In genomic region chr20:32820000-32820697, GRCh38 we compare ENCODE assay signal across 8 cellular contexts. TPM values are rescaled to one million over a fixed set of nuclear protein-coding genes. Genes with fewer than 3 reads are reported as not detected.
DNase-seq lines count a peak whose midpoint lies in the region; ATAC-seq and TF ChIP-seq lines count a peak whose summit lies in the region.

No MANE protein-coding gene starts in this region.

- H3K9me2 ChIP-seq in Karpas-422 (replicated peaks; ENCODE audit: insufficient read depth, low read length) = no peaks in the 10 kb centered on the region

- H3K4me2 ChIP-seq in Karpas-422 (ENCODE audit: low read depth, low read length, poor library complexity, severe bottlenecking) = peak overlapping the region; percentile 98

- H3K9ac ChIP-seq in Karpas-422 (ENCODE audit: low read length) = peak overlapping the region; percentile 90

- in situ Hi-C loops in astrocyte of the cerebellum (cut with HindIII; ENCODE audit: low sequenced_read_pairs) = no loop called here

- H3K4me3 ChIP-seq in Karpas-422 (ENCODE audit: low read length) (peak overlapping the region; percentile 96), astrocyte of the cerebellum (ENCODE audit: low read depth, low read length) (peak overlapping the region; percentile 90)

- H3K4me1 ChIP-seq in Karpas-422 (ENCODE audit: low read length) = peaks cover 18% of the 10 kb centered on the region

- no peaks in the 10 kb centered on the region; the same call in 1 of the 2 replicates for H3K36me3 ChIP-seq in Karpas-422 (ENCODE audit: insufficient read depth, low read length)

- peak overlapping the region; percentile 5; the same call in 1 of the 2 replicates for H3K27ac ChIP-seq in Karpas-422 (ENCODE audit: low read length)

- H3K9me3 ChIP-seq in Karpas-422 (ENCODE audit: low read length) = no peaks in the 10 kb centered on the region

- no peaks in the 10 kb centered on the region for H3K27me3 ChIP-seq in Karpas-422 (ENCODE audit: low read length)

- peak; percentile 94 for DNase-seq in Karpas-422
- peak; percentile 70 for DNase-seq in SW480 (ENCODE audit: low spot score)
- DNase-seq in astrocyte of the cerebellum (ENCODE audit: low read depth) = no peak
- peak; percentile 86 for DNase-seq in iPS-NIHi7 (ENCODE audit: extremely low spot score)
- DNase-seq in stimulated activated CD4-positive, alpha-beta T cell treated with anti-CD3 and anti-CD28 coated beads, Interleukin-12 subunit alpha, Interleukin-12 subunit beta, amount 100 ng/mL, for 4 hours = peak; percentile 87
- DNase-seq in middle frontal gyrus (ENCODE audit: extremely low spot score, low spot score) = no peak

- H4K20me1 ChIP-seq in Karpas-422 (ENCODE audit: insufficient read depth, low read depth, low read length) = peaks cover 49% of the 10 kb centered on the region

- peak; percentile 51 for ATAC-seq in GM21825 (IDR thresholded peaks at IDR 0.05; ENCODE audit: unreplicated experiment)

- H3K79me2 ChIP-seq in Karpas-422 (ENCODE audit: low read length) = peaks cover 52% of the 10 kb centered on the region

- H2AFZ ChIP-seq in Karpas-422 (ENCODE audit: low read length) = no peak overlapping the region; the same call in 1 of the 2 replicates

- TF ChIP-seq CTCF in GM12873 (IDR thresholded peaks at IDR 0.05; ENCODE audit: insufficient read depth, low read depth, low read length, missing control alignments) (peak; percentile 23), astrocyte of the cerebellum (IDR thresholded peaks at IDR 0.05; ENCODE audit: low read depth, low read length, missing control alignments) (no peak)

RNA-seq across cellular contexts. Expression of gene MAPRE1, which starts 0.4 kb away (rescaled TPM):
- 57.3 and 94.8 TPM in 2 replicates for total RNA-seq in Karpas-422 (2014; rRNA removed; shearing (Covaris generic); ENCODE audit: low replicate concordance)

RNA-seq across cellular contexts. Expression of gene EFCAB8, which starts 38.6 kb away (rescaled TPM):
- 0.25 and 1.2 TPM in 2 replicates for total RNA-seq in Karpas-422 (2014; rRNA removed; shearing (Covaris generic); ENCODE audit: low replicate concordance)

RNA-seq across cellular contexts. Expression of gene DNMT3B, which starts 58.0 kb away (rescaled TPM):
- 0.63 and 1.0 TPM in 2 replicates for total RNA-seq in Karpas-422 (2014; rRNA removed; shearing (Covaris generic); ENCODE audit: low replicate concordance)

Comparison
In these comparisons a context has a peak if more than half of its experiments do, and no peak if none do; other contexts are left out.
1. DNase-seq: peak in Karpas-422 (single experiment), SW480 (single experiment), iPS-NIHi7 (single experiment) and stimulated activated CD4-positive, alpha-beta T cell treated with anti-CD3 and anti-CD28 coated beads, Interleukin-12 subunit alpha, Interleukin-12 subunit beta, amount 100 ng/mL, for 4 hours (single experiment); none in astrocyte of the cerebellum (single experiment) and middle frontal gyrus (single experiment).